In genomic region chr10:86400705-86401587, GRCh38 we compare ENCODE assay signal across 8 cellular contexts. TPM values are rescaled to one million over a fixed set of nuclear protein-coding genes. Genes with fewer than 3 reads are reported as not detected.
DNase-seq lines count a peak whose midpoint lies in the region; ATAC-seq and TF ChIP-seq lines count a peak whose summit lies in the region.

No MANE protein-coding gene starts in this region.

- no peaks in the 10 kb centered on the region for H3K9me3 ChIP-seq in CD8-positive, alpha-beta T cell (ENCODE audit: low read length)
- H3K9me3 ChIP-seq in colonic mucosa (no peaks in the 10 kb centered on the region), mesenchymal stem cell (ENCODE audit: control insufficient read depth, low read length) (no peaks in the 10 kb centered on the region)

- peaks cover 13% of the 10 kb centered on the region for H3K4me1 ChIP-seq in CD8-positive, alpha-beta T cell (ENCODE audit: insufficient read depth, low read length)
- no peaks in the 10 kb centered on the region for H3K4me1 ChIP-seq in colonic mucosa
- H3K4me1 ChIP-seq in mesenchymal stem cell (ENCODE audit: control insufficient read depth, insufficient read depth, low read depth, low read length) = peaks cover 23% of the 10 kb centered on the region

- H3K4me1 Mint-ChIP-seq in CD8-positive, alpha-beta T cell (ENCODE audit: low read depth) = peaks cover 23% of the 10 kb centered on the region
- peaks cover 21% of the 10 kb centered on the region for H3K4me1 Mint-ChIP-seq in activated CD4-positive, alpha-beta T cell treated with anti-CD3 and anti-CD28 coated beads for 36 hours

- peak overlapping the region; percentile 91 for H3K4me3 Mint-ChIP-seq in CD8-positive, alpha-beta T cell
- H3K4me3 Mint-ChIP-seq in activated CD4-positive, alpha-beta T cell treated with anti-CD3 and anti-CD28 coated beads for 36 hours = peak overlapping the region; percentile 83

- no peaks in the 10 kb centered on the region for H3K36me3 Mint-ChIP-seq in CD8-positive, alpha-beta T cell
- H3K36me3 Mint-ChIP-seq in activated CD4-positive, alpha-beta T cell treated with anti-CD3 and anti-CD28 coated beads for 36 hours (ENCODE audit: low read depth) = no peaks in the 10 kb centered on the region

- H3K14ac ChIP-seq in mesenchymal stem cell (ENCODE audit: low read length in 2 of 2) = peak overlapping the region in 1 of 2 experiments; percentile 84

- peak overlapping the region; percentile 89 for H3K4me3 ChIP-seq in CD8-positive, alpha-beta T cell (ENCODE audit: low read depth, low read length)
- H3K4me3 ChIP-seq in colonic mucosa = peak overlapping the region; percentile 59
- peak overlapping the region; percentile 61 to 76 for H3K4me3 ChIP-seq in mesenchymal stem cell (ENCODE audit: insufficient read depth in 1 of 2, low read depth in 1 of 2, low read length in 2 of 2)

- CTCF ChIA-PET in CD8-positive, alpha-beta T cell (lab: Charles Lee) = interaction anchor here (0.7 to 8.4 kb wide), 24 partner anchors 11 to 201 kb away, joined by 3 to 118 read pairs (median 5); partner anchors contain the start of gene WAPL
- CTCF ChIA-PET in activated CD4-positive, alpha-beta T cell treated with anti-CD3 and anti-CD28 coated beads for 36 hours (lab: Charles Lee) = interaction anchor here (0.7 to 4.9 kb wide), 22 partner anchors 10 to 567 kb away, joined by 3 to 50 read pairs (median 4); partner anchors contain the start of genes ADIRF and WAPL

- no peak overlapping the region for H2AK5ac ChIP-seq in mesenchymal stem cell (ENCODE audit: low read length, severe bottlenecking)

- 2% methylated on average over 59 of the region's 76 CpGs for WGBS in mesenchymal stem cell

- peak overlapping the region; percentile 87 for H4K91ac ChIP-seq in mesenchymal stem cell (ENCODE audit: low read length)

- peak overlapping the region; percentile 15 for H2BK120ac ChIP-seq in mesenchymal stem cell (ENCODE audit: low read depth, low read length)

- H2BK5ac ChIP-seq in mesenchymal stem cell (ENCODE audit: low read depth, low read length, poor library complexity, severe bottlenecking) = no peak overlapping the region

- DNase-seq in CD8-positive, alpha-beta T cell = peak in 6 of 7 experiments; percentile 42 to 85 (median 66)
- DNase-seq in GM20000 (ENCODE audit: low spot score) (peak; percentile 73), HK-2 (ENCODE audit: unreplicated experiment) (peak; percentile 81), colonic mucosa (peak; percentile 52), mesenchymal stem cell (peak; percentile 63), GM19240 (ENCODE audit: insufficient read length, low spot score) (no peak)
- peak; percentile 91 for DNase-seq in activated CD4-positive, alpha-beta T cell treated with anti-CD3 and anti-CD28 coated beads for 36 hours
- DNase-seq in stimulated activated CD8-positive, alpha-beta memory T cell treated with anti-CD3 and anti-CD28 coated beads, Interleukin-15, amount 100 ng/mL, for 4 hours (ENCODE audit: low read depth in 2 of 2) = peak; percentile 64 to 70

- H3K23ac ChIP-seq in mesenchymal stem cell (ENCODE audit: low read length in 2 of 2) = peak overlapping the region in 1 of 2 experiments; percentile 26

- peak overlapping the region; percentile 96 for H4K8ac ChIP-seq in mesenchymal stem cell (ENCODE audit: low read length)

- peak; percentile 69 for ATAC-seq in CD8-positive, alpha-beta T cell
- ATAC-seq in activated CD4-positive, alpha-beta T cell treated with anti-CD3 and anti-CD28 coated beads for 36 hours = peak; percentile 60

- intact Hi-C loops in CD8-positive, alpha-beta T cell (cut with DNase I, micrococcal nuclease) = loop anchor here (1.0 to 10.0 kb wide), 7 partner anchors 12 to 570 kb away; partner anchors contain the start of gene WAPL (in 2 of the 2)
- intact Hi-C loops in activated CD4-positive, alpha-beta T cell treated with anti-CD3 and anti-CD28 coated beads for 36 hours (cut with DNase I, micrococcal nuclease) = loop anchor here (1.0 to 5.0 kb wide), 8 partner anchors 10 to 356 kb away; partner anchors contain the start of genes WAPL (in 2 of the 2) and BMPR1A (in 1 of the 2)
- intact Hi-C loops in colonic mucosa (cut with DNase I) = loop anchor here (5.0 kb wide), 1 partner anchor 116 kb away; no protein-coding TSS in a partner anchor

- H3K27me3 ChIP-seq in CD8-positive, alpha-beta T cell (ENCODE audit: insufficient read depth, low read length) = no peaks in the 10 kb centered on the region
- H3K27me3 ChIP-seq in colonic mucosa (no peaks in the 10 kb centered on the region), mesenchymal stem cell (ENCODE audit: control insufficient read depth in 1 of 2, insufficient read depth in 1 of 2, low read length in 2 of 2) (peaks cover 9% of the 10 kb centered on the region in 2 experiments)

- H3K27ac Mint-ChIP-seq in CD8-positive, alpha-beta T cell = peak overlapping the region; percentile 90
- H3K27ac Mint-ChIP-seq in activated CD4-positive, alpha-beta T cell treated with anti-CD3 and anti-CD28 coated beads for 36 hours = peak overlapping the region; percentile 89

- H3K4ac ChIP-seq in mesenchymal stem cell (ENCODE audit: low read depth in 1 of 2, low read length in 2 of 2) = peak overlapping the region; percentile 40 to 54

- peak overlapping the region; percentile 66 for H3K27ac ChIP-seq in CD8-positive, alpha-beta T cell (ENCODE audit: low read depth, low read length)
- H3K27ac ChIP-seq in colonic mucosa (peak overlapping the region; percentile 81), mesenchymal stem cell (ENCODE audit: low read length, poor library complexity, severe bottlenecking) (peak overlapping the region; percentile 52)

- H2BK12ac ChIP-seq in mesenchymal stem cell (ENCODE audit: low read length in 2 of 2) = peak overlapping the region in 1 of 2 experiments; percentile 80

- H3K9ac ChIP-seq in colonic mucosa (ENCODE audit: low read depth in 2 of 2, low read length in 2 of 2) (peak overlapping the region; percentile 68 to 70), mesenchymal stem cell (ENCODE audit: low read length) (peak overlapping the region; percentile 87)

- H3K79me1 ChIP-seq in mesenchymal stem cell (replicated peaks; ENCODE audit: low read length, poor library complexity, severe bottlenecking) = no peaks in the 10 kb centered on the region

- H3K4me2 ChIP-seq in mesenchymal stem cell (ENCODE audit: low read length, poor library complexity, severe bottlenecking) = peak overlapping the region; percentile 99

- no peaks in the 10 kb centered on the region for H3K9me3 Mint-ChIP-seq in CD8-positive, alpha-beta T cell
- no peaks in the 10 kb centered on the region for H3K9me3 Mint-ChIP-seq in activated CD4-positive, alpha-beta T cell treated with anti-CD3 and anti-CD28 coated beads for 36 hours (ENCODE audit: low read depth)

- no peaks in the 10 kb centered on the region for H3K27me3 Mint-ChIP-seq in CD8-positive, alpha-beta T cell (ENCODE audit: low read depth)
- H3K27me3 Mint-ChIP-seq in activated CD4-positive, alpha-beta T cell treated with anti-CD3 and anti-CD28 coated beads for 36 hours = no peaks in the 10 kb centered on the region

- H3K36me3 ChIP-seq in CD8-positive, alpha-beta T cell (ENCODE audit: insufficient read depth, low read length) = no peaks in the 10 kb centered on the region
- no peaks in the 10 kb centered on the region for H3K36me3 ChIP-seq in colonic mucosa
- H3K36me3 ChIP-seq in mesenchymal stem cell (ENCODE audit: control insufficient read depth in 1 of 2, insufficient read depth in 2 of 2, low read depth in 1 of 2, low read length in 2 of 2) = no peaks in the 10 kb centered on the region

- H2BK15ac ChIP-seq in mesenchymal stem cell (ENCODE audit: low read depth, poor library complexity, severe bottlenecking) = no peak overlapping the region

- peak overlapping the region; percentile 60 for H2AFZ ChIP-seq in mesenchymal stem cell (ENCODE audit: low read depth, low read length)

- H3K18ac ChIP-seq in mesenchymal stem cell (ENCODE audit: low read depth in 1 of 2, low read length in 2 of 2) = peak overlapping the region; percentile 87 to 94

- POLR2A ChIA-PET in CD8-positive, alpha-beta T cell (lab: Charles Lee) = interaction anchor here (0.6 to 5.6 kb wide), 14 partner anchors 11 to 189 kb away, joined by 3 to 56 read pairs (median 4); partner anchors contain the start of gene WAPL
- POLR2A ChIA-PET in activated CD4-positive, alpha-beta T cell treated with anti-CD3 and anti-CD28 coated beads for 36 hours (lab: Charles Lee) = interaction anchor here (0.6 to 1.5 kb wide), 7 partner anchors 10 to 357 kb away, joined by 3 to 6 read pairs (median 5); partner anchors contain the start of gene WAPL

- no peak for TF ChIP-seq CTCF in CD8-positive, alpha-beta T cell (IDR thresholded peaks at IDR 0.05)
- no peak for TF ChIP-seq CTCF in GM20000 (IDR thresholded peaks at IDR 0.05; ENCODE audit: extremely low read depth, missing control alignments)
- TF ChIP-seq CTCF in colonic mucosa (IDR thresholded peaks at IDR 0.05) = no peak

RNA-seq across cellular contexts. Expression of gene GRID1, which starts 34.4 kb away (rescaled TPM):
- total RNA-seq in CD8-positive, alpha-beta T cell = not detected
- not detected for total RNA-seq in activated CD4-positive, alpha-beta T cell treated with anti-CD3 and anti-CD28 coated beads for 36 hours
- total RNA-seq in colonic mucosa = under 1 TPM; 0.30 to 0.37 TPM
- polyA plus RNA-seq in mesenchymal stem cell (2013, experiment 1 of 2) = 0.23 TPM
- polyA plus RNA-seq in mesenchymal stem cell (2013, experiment 2 of 2) = 0.29 TPM
